Comparison of ENCODE assay signal across 11 cellular contexts in genomic region chr19:49954092-49954825, GRCh38. TPM values are rescaled to one million over a fixed set of nuclear protein-coding genes. Genes with fewer than 3 reads are reported as not detected.
DNase-seq lines count a peak whose midpoint lies in the region; ATAC-seq and TF ChIP-seq lines count a peak whose summit lies in the region.
"Had no signal": no experiment of that assay in that cellular context is flagged by ENCODE, and none has a peak within 500 bp of the region (broad histone marks: within the 10 kb centered on the region; RNA-seq: fewer than 3 reads in every experiment).

No MANE protein-coding gene starts in this region.

- H3K4me1 ChIP-seq in PC-9 (replicated peaks; ENCODE audit: insufficient read depth) = peaks cover 36% of the 10 kb centered on the region
- peaks cover 0 to 41% (median 17%) of the 10 kb centered on the region in 9 donors for H3K4me1 ChIP-seq in heart right ventricle

- H3K4me1 Mint-ChIP-seq in activated naive CD4-positive, alpha-beta T cell treated with anti-CD3 and anti-CD28 coated beads for 36 hours (ENCODE audit: low read depth) = peaks cover 5% of the 10 kb centered on the region

- no peaks in the 10 kb centered on the region for H3K9me2 ChIP-seq in PC-9 (ENCODE audit: insufficient read depth)

- H3K27me3 Mint-ChIP-seq in activated naive CD4-positive, alpha-beta T cell treated with anti-CD3 and anti-CD28 coated beads for 36 hours (ENCODE audit: low read depth) = no peaks in the 10 kb centered on the region

- no peaks in the 10 kb centered on the region for H3K9me3 Mint-ChIP-seq in activated naive CD4-positive, alpha-beta T cell treated with anti-CD3 and anti-CD28 coated beads for 36 hours
- H3K9me3 Mint-ChIP-seq: activated CD4-positive, alpha-beta memory T cell treated with anti-CD3 and anti-CD28 coated beads, Interleukin-2, amount 10 ng/mL, durations not matched to agents 7 days and 5 days; stimulated activated naive CD8-positive, alpha-beta T cell treated with anti-CD3 and anti-CD28 coated beads, Interleukin-15, Interleukin-2, amounts not matched to agents 100 ng/mL and 50 ng/mL, for 24 hours had no signal

- H3K27me3 ChIP-seq in HL-60 (ENCODE audit: insufficient read depth, poor library complexity, severe bottlenecking) = no peaks in the 10 kb centered on the region
- H3K27me3 ChIP-seq in PC-9 (ENCODE audit: insufficient read depth, low read depth) = peaks cover 7% of the 10 kb centered on the region
- peaks cover 0 to 17% (median 6%) of the 10 kb centered on the region in 7 donors for H3K27me3 ChIP-seq in heart right ventricle

- H3K79me2 ChIP-seq in PC-9 (ENCODE audit: low read depth) = no peaks in the 10 kb centered on the region

- no TSS peak for BruUV-seq in PC-9 (replicated peaks; lab: Mats Ljungman, UMichigan)

- POLR2A ChIA-PET in PC-9 (lab: Charles Lee; ENCODE audit: unreplicated experiment) = interaction anchor here (0.5 to 0.6 kb wide), 6 partner anchors 20 to 897 kb away, joined by 3 to 28 read pairs (median 3); no protein-coding TSS in a partner anchor

- H4K20me1 ChIP-seq in PC-9 (ENCODE audit: insufficient read depth) = no peaks in the 10 kb centered on the region

- H3K4me3 ChIP-seq in HL-60 (replicated peaks; ENCODE audit: insufficient read depth, low read length) (peak overlapping the region; percentile 7), PC-9 (peak overlapping the region; percentile 36; the same call in 1 of the 2 replicates), heart right ventricle (no peak overlapping the region)
- H3K4me3 ChIP-seq: SJSA1 had no signal

- no peaks in the 10 kb centered on the region for H3K9me3 ChIP-seq in PC-9 (ENCODE audit: insufficient read depth, low read depth)
- no peaks in the 10 kb centered on the region for H3K9me3 ChIP-seq in heart right ventricle
- H3K9me3 ChIP-seq: SJSA1 had no signal

- no peaks in the 10 kb centered on the region for H3K36me3 Mint-ChIP-seq in activated naive CD4-positive, alpha-beta T cell treated with anti-CD3 and anti-CD28 coated beads for 36 hours (ENCODE audit: low read depth)

- ATAC-seq in heart right ventricle = peak in 7 of 8 donors; percentile 30 to 76 (median 67)
- ATAC-seq in sciatic nerve = peak; percentile 48
- ATAC-seq in GM18909 (IDR thresholded peaks at IDR 0.05; ENCODE audit: poor library complexity, unreplicated experiment) = no peak

- WGBS in heart right ventricle, 2 donors = 35 to 44% methylated on average over 12 of the region's 12 CpGs

- H3K27ac Mint-ChIP-seq in activated naive CD4-positive, alpha-beta T cell treated with anti-CD3 and anti-CD28 coated beads for 36 hours = no peak overlapping the region
- H3K27ac Mint-ChIP-seq: activated CD4-positive, alpha-beta memory T cell treated with anti-CD3 and anti-CD28 coated beads, Interleukin-2, amount 10 ng/mL, durations not matched to agents 7 days and 5 days; stimulated activated naive CD8-positive, alpha-beta T cell treated with anti-CD3 and anti-CD28 coated beads, Interleukin-15, Interleukin-2, amounts not matched to agents 100 ng/mL and 50 ng/mL, for 24 hours had no signal

- H3F3A ChIP-seq in PC-9 (ENCODE audit: insufficient read depth, low read depth) = peaks cover 16% of the 10 kb centered on the region

- H2AFZ ChIP-seq in PC-9 = peak overlapping the region; percentile 69

- DNase-seq in HL-60 (ENCODE audit: low read depth in 1 of 2, low spot score in 1 of 2) = peak; percentile 60 to 65
- peak; percentile 31 to 81 for DNase-seq in PC-9
- DNase-seq in heart right ventricle = no peak
- DNase-seq in sciatic nerve (ENCODE audit: low spot score) = no peak
- DNase-seq in COLO668 (lab: John Stamatoyannopoulos, UW; ENCODE audit: unreplicated experiment) = no peak
- no peak for DNase-seq in activated naive CD4-positive, alpha-beta T cell treated with anti-CD3 and anti-CD28 coated beads for 36 hours
- DNase-seq: activated CD4-positive, alpha-beta memory T cell treated with anti-CD3 and anti-CD28 coated beads, Interleukin-2, amount 10 ng/mL, durations not matched to agents 7 days and 5 days; NCI-H2081 treated with DMSO at 0.1 percent for 48 hours had no signal

- intact Hi-C loops in PC-9 (cut with micrococcal nuclease; ENCODE audit: unreplicated experiment) = no loop called here
- intact Hi-C loops in heart right ventricle (cut with DNase I) = loop anchor here in 1 of 10 donors (1.0 kb wide), 1 partner anchor 36 kb away; no protein-coding TSS in a partner anchor
- intact Hi-C loops in sciatic nerve (cut with DNase I) = no loop called here
- intact Hi-C loops in activated naive CD4-positive, alpha-beta T cell treated with anti-CD3 and anti-CD28 coated beads for 36 hours (cut with micrococcal nuclease) = no loop called here

- CTCF ChIA-PET in PC-9 (lab: Charles Lee) = interaction anchor here (0.6 to 1.2 kb wide), 5 partner anchors 15 to 1201 kb away, joined by 3 to 15 read pairs (median 3); partner anchors contain the start of gene ZNF473
- CTCF ChIA-PET in activated naive CD4-positive, alpha-beta T cell treated with anti-CD3 and anti-CD28 coated beads for 36 hours (lab: Charles Lee) = interaction anchor here (0.9 to 1.7 kb wide), 3 partner anchors 16 to 31 kb away, joined by 3 to 8 read pairs (median 5); no protein-coding TSS in a partner anchor

- peak overlapping the region; percentile 80 for H3K4me2 ChIP-seq in PC-9

- no peak overlapping the region for H3K4me3 Mint-ChIP-seq in activated naive CD4-positive, alpha-beta T cell treated with anti-CD3 and anti-CD28 coated beads for 36 hours
- H3K4me3 Mint-ChIP-seq: activated CD4-positive, alpha-beta memory T cell treated with anti-CD3 and anti-CD28 coated beads, Interleukin-2, amount 10 ng/mL, durations not matched to agents 7 days and 5 days; stimulated activated naive CD8-positive, alpha-beta T cell treated with anti-CD3 and anti-CD28 coated beads, Interleukin-15, Interleukin-2, amounts not matched to agents 100 ng/mL and 50 ng/mL, for 24 hours had no signal

- H3K36me3 ChIP-seq in PC-9 (ENCODE audit: low read depth) (no peaks in the 10 kb centered on the region), heart right ventricle (no peaks in the 10 kb centered on the region)
- H3K36me3 ChIP-seq: SJSA1 had no signal

- TF ChIP-seq CTCF in HL-60 (IDR thresholded peaks at IDR 0.05; ENCODE audit: insufficient read depth, low read length) (no peak), PC-9 (conservative IDR thresholded peaks at IDR 0.05) (no peak), heart right ventricle (IDR thresholded peaks at IDR 0.05) (no peak)

- H3K27ac ChIP-seq in HL-60 (replicated peaks) = peak overlapping the region; percentile 30
- H3K27ac ChIP-seq in PC-9 = peak overlapping the region; percentile 61
- peak overlapping the region in 1 of 10 donors; percentile 47 for H3K27ac ChIP-seq in heart right ventricle
- H3K27ac ChIP-seq: SJSA1 had no signal

RNA-seq across cellular contexts. Expression of gene SIGLEC11, which starts 6.7 kb away (rescaled TPM):
- total RNA-seq in PC-9 (2021) = not detected in 2 replicates
- total RNA-seq in heart right ventricle = 1 to 10 TPM in 1 of 10 donors, under 1 TPM in 8, not detected in 1; 0.11 to 1.1 (median 0.42) TPM
- polyA plus RNA-seq in heart right ventricle = 1 to 10 TPM in 1 of 2 donors, under 1 TPM in 1; 0.20 to 1.7 TPM
- 1.6 TPM for total RNA-seq in sciatic nerve
- not detected for total RNA-seq in activated naive CD4-positive, alpha-beta T cell treated with anti-CD3 and anti-CD28 coated beads for 36 hours
- total RNA-seq: activated CD4-positive, alpha-beta memory T cell treated with anti-CD3 and anti-CD28 coated beads, Interleukin-2, amount 10 ng/mL, durations not matched to agents 7 days and 5 days; SJSA1 had no signal

RNA-seq across cellular contexts. Expression of gene NUP62, which starts 25.0 kb away (rescaled TPM):
- total RNA-seq in PC-9 (2021) = 66.8 and 101 TPM in 2 replicates
- 10 to 100 TPM; 23.1 to 48.1 (median 32.7) TPM for total RNA-seq in heart right ventricle
- 10 to 100 TPM; 13.2 to 19.7 TPM for polyA plus RNA-seq in heart right ventricle
- total RNA-seq in sciatic nerve = 37.4 TPM
- 10 to 100 TPM; 89.2 to 92.5 TPM for total RNA-seq in activated naive CD4-positive, alpha-beta T cell treated with anti-CD3 and anti-CD28 coated beads for 36 hours

RNA-seq across cellular contexts. Expression of gene ATF5, which starts 25.3 kb away (rescaled TPM):
- total RNA-seq in PC-9 (2021) = 15.3 and 19.2 TPM in 2 replicates
- total RNA-seq in heart right ventricle = 10 to 100 TPM in 3 of 10 donors, 1 to 10 TPM in 7; 6.4 to 33.8 (median 9.7) TPM
- 10 to 100 TPM; 14.1 to 22.0 TPM for polyA plus RNA-seq in heart right ventricle
- total RNA-seq in sciatic nerve = 26.0 TPM
- 1 to 10 TPM; 8.0 to 8.8 TPM for total RNA-seq in activated naive CD4-positive, alpha-beta T cell treated with anti-CD3 and anti-CD28 coated beads for 36 hours

RNA-seq across cellular contexts. Expression of gene IL4I1, which starts 57.6 kb away (rescaled TPM):
- total RNA-seq in PC-9 (2021) = 0.85 TPM in 1 of 2 replicates, not detected in the other
- 10 to 100 TPM in 1 of 10 donors, under 1 TPM in 7, not detected in 2; 0.26 to 26.9 (median 0.60) TPM for total RNA-seq in heart right ventricle
- polyA plus RNA-seq in heart right ventricle = under 1 TPM in 1 of 2 donors, not detected in 1; 0.33 TPM
- total RNA-seq in sciatic nerve = 4.6 TPM
- total RNA-seq in activated naive CD4-positive, alpha-beta T cell treated with anti-CD3 and anti-CD28 coated beads for 36 hours = 1 to 10 TPM; 7.2 to 7.5 TPM

Comparison
In these comparisons a context has a peak if more than half of its experiments do, and no peak if none do; other contexts are left out.
1. DNase-seq: peak in HL-60 (2 of 2) and PC-9 (2 of 2); none in heart right ventricle (0 of 2), sciatic nerve (single experiment), COLO668 (single experiment) and activated naive CD4-positive, alpha-beta T cell treated with anti-CD3 and anti-CD28 coated beads for 36 hours (single experiment).
2. H3K4me3 ChIP-seq: peak in HL-60 (single experiment) and PC-9 (single experiment); none in heart right ventricle (0 of 10).